In genomic region chr17:34980681-34981537, GRCh38 we compare ENCODE assay signal across 8 cellular contexts. TPM values are rescaled to one million over a fixed set of nuclear protein-coding genes. Genes with fewer than 3 reads are reported as not detected.
DNase-seq lines count a peak whose midpoint lies in the region; ATAC-seq, FAIRE-seq and TF ChIP-seq lines count a peak whose summit lies in the region.

No MANE protein-coding gene starts in this region.

- peak; percentile 51 for FAIRE-seq in GM18507 (lab: Jason Lieb, UNC)

- H3K4me3 ChIP-seq in A673 (ENCODE audit: low read depth, low read length, poor library complexity, severe bottlenecking) (peak overlapping the region; percentile 67), WI38 (ENCODE audit: low read depth, low read length) (peak overlapping the region; percentile 82)

- no peaks in the 10 kb centered on the region for H3K9me3 ChIP-seq in A673 (ENCODE audit: low read depth, low read length, poor library complexity, severe bottlenecking)

- intact Hi-C loops in A673 (cut with micrococcal nuclease; ENCODE audit: unreplicated experiment), result no loop called here

- peaks cover 5% of the 10 kb centered on the region for H3K4me1 ChIP-seq in A673 (ENCODE audit: insufficient read depth, low read length, poor library complexity, severe bottlenecking)

- H3K27me3 ChIP-seq in A673 (replicated peaks; ENCODE audit: insufficient read depth, low read depth, low read length, poor library complexity) (no peaks in the 10 kb centered on the region), layer of hippocampus (ENCODE audit: control insufficient read depth, insufficient read depth, low read length) (no peaks in the 10 kb centered on the region)

- peak; percentile 37; the same call in 1 of the 2 replicates for TF ChIP-seq CTCF in A673 (conservative IDR thresholded peaks at IDR 0.05; ENCODE audit: low read depth, low read length)
- no peak for TF ChIP-seq CTCF in WI38 (IDR thresholded peaks at IDR 0.05; ENCODE audit: low read depth, low read length)

- DNase-seq in A673 (ENCODE audit: low spot score), result peak; percentile 69
- peak; percentile 79 for DNase-seq in GM18507 (ENCODE audit: extremely low spot score, insufficient read length, low read depth)
- peak; percentile 77 to 87 for DNase-seq in NCI-H2081 (lab: John Stamatoyannopoulos, UW)
- peak; percentile 69 for DNase-seq in cerebellar cortex (ENCODE audit: low spot score)
- DNase-seq in stimulated activated CD4-positive, alpha-beta T cell treated with anti-CD3 and anti-CD28 coated beads, Interleukin-1b, Interleukin-23, amount 100 ng/mL, for 24 hours (ENCODE audit: low read depth in 4 of 4, low spot score in 1 of 4), result peak; percentile 45 to 72 (median 59)

- POLR2A ChIA-PET in A673 (lab: Charles Lee; ENCODE audit: low non-redundant PET), result interaction anchor here (0.6 kb wide), 1 partner anchor 207 kb away, joined by 3 read pairs; no protein-coding TSS in a partner anchor

- no peaks in the 10 kb centered on the region for H3K36me3 ChIP-seq in A673 (ENCODE audit: insufficient read depth, low read length, poor library complexity, severe bottlenecking)

- CTCF ChIA-PET in A673 (lab: Charles Lee), result no interaction called here

- BruUV-seq in A673 (replicated peaks; lab: Mats Ljungman, UMichigan), result no TSS peak

- peak overlapping the region; percentile 96 for H3K27ac ChIP-seq in A673 (ENCODE audit: low read depth, low read length, poor library complexity, severe bottlenecking)
- H3K27ac ChIP-seq in layer of hippocampus (ENCODE audit: low read depth, low read length), result peak overlapping the region; percentile 96

- peak; percentile 86 for ATAC-seq in HG02970 (IDR thresholded peaks at IDR 0.05; ENCODE audit: low FRiP score, unreplicated experiment)

RNA-seq across cellular contexts. Expression of gene LIG3, which starts 0.6 kb away (rescaled TPM):
- 23.0 and 29.2 TPM in 2 replicates for total RNA-seq in A673 (2021)

RNA-seq across cellular contexts. Expression of gene ZNF830, which starts 19.6 kb away (rescaled TPM):
- 9.1 and 10.1 TPM in 2 replicates for total RNA-seq in A673 (2021)

RNA-seq across cellular contexts. Expression of gene CCT6B, which starts 19.6 kb away (rescaled TPM):
- 0.48 and 0.60 TPM in 2 replicates for total RNA-seq in A673 (2021)

Comparison
In these comparisons a context has a peak if more than half of its experiments do, and no peak if none do; other contexts are left out.
1. Peak in every context shown above with its lines: DNase-seq, ATAC-seq, H3K4me3 ChIP-seq and H3K27ac ChIP-seq.